30 cellular contexts compared by ENCODE assay signal in genomic region chr4:182126096-182126495, GRCh38.
A peak's percentile ranks its signal among the peaks of the same experiment; 100 is the strongest.
DNase-seq lines count a peak whose midpoint lies in the region; FAIRE-seq and TF ChIP-seq lines count a peak whose summit lies in the region.
"Had no signal": no experiment of that assay in that cellular context is flagged by ENCODE, and none has a peak within 500 bp of the region (broad histone marks: within the 10 kb centered on the region; RNA-seq: fewer than 3 reads in every experiment).

No MANE protein-coding gene starts in this region.

- H3K4me1 ChIP-seq in mammary epithelial cell (ENCODE audit: insufficient read depth, low read length) (peaks cover 35% of the 10 kb centered on the region), breast epithelium (no peaks in the 10 kb centered on the region), adipocyte (ENCODE audit: control insufficient read depth, insufficient read depth, low read length) (no peaks in the 10 kb centered on the region), uterus (no peaks in the 10 kb centered on the region)
- H3K4me1 ChIP-seq: colonic mucosa, esophagus muscularis mucosa, thyroid gland had no signal

- DNase-seq in mammary epithelial cell (peak; percentile 95), breast epithelium (ENCODE audit: low spot score in 2 of 2) (no peak), adipocyte (ENCODE audit: low read depth) (peak; percentile 20), fibroblast of mammary gland (ENCODE audit: low read depth) (peak; percentile 21), urothelium cell line (ENCODE audit: low spot score) (peak; percentile 48), kidney tubule cell (ENCODE audit: low spot score) (no peak), uterus (no peak)
- DNase-seq in activated effector memory CD4-positive, alpha-beta T cell treated with anti-CD3 and anti-CD28 coated beads, Interleukin-2, amount 50 U/mL, for 16 hours = no peak
- DNase-seq: activated CD4-positive, alpha-beta T cell treated with anti-CD3 and anti-CD28 coated beads, Interleukin-2, amount 10 ng/mL, durations not matched to agents 7 days and 5 days; activated CD8-positive, alpha-beta memory T cell treated with anti-CD3 and anti-CD28 coated beads, Interleukin-2, amount 10 ng/mL, durations not matched to agents 7 days and 5 days; activated naive CD4-positive, alpha-beta T cell; activated T-cell treated with anti-CD3 and anti-CD28 coated beads, Interleukin-2, amount 50 U/mL, for 48 hours; CD8-positive, alpha-beta T cell; colonic mucosa; DMS 273 treated with DMSO at 0.1 percent for 48 hours; effector memory CD8-positive, alpha-beta T cell; GDM1; Karpas-422; left ventricle myocardium superior; naive thymus-derived CD4-positive, alpha-beta T cell; NCI-H1694; occipital lobe; stimulated activated naive CD8-positive, alpha-beta T cell treated with anti-CD3 and anti-CD28 coated beads, Interleukin-15, amount 100 ng/mL, for 72 hours; T-helper 9 cell; thyroid gland; WERI-Rb-1 had no signal

- H3K27me3 ChIP-seq in mammary epithelial cell (ENCODE audit: insufficient read depth, low read length) = no peaks in the 10 kb centered on the region
- H3K27me3 ChIP-seq in breast epithelium = no peaks in the 10 kb centered on the region
- H3K27me3 ChIP-seq in adipocyte (replicated peaks; ENCODE audit: control insufficient read depth, insufficient read depth, low read length) = no peaks in the 10 kb centered on the region
- peaks cover 0 to 3% of the 10 kb centered on the region in 2 donors for H3K27me3 ChIP-seq in uterus
- H3K27me3 ChIP-seq: colonic mucosa, esophagus muscularis mucosa, thyroid gland had no signal

- in situ Hi-C loops in mammary epithelial cell (cut with MboI; ENCODE audit: low sequenced_read_pairs in 2 of 2) = loop anchor here in 1 of 2 donors (25.0 kb wide), 2 partner anchors 336 to 564 kb away; no protein-coding TSS in a partner anchor

- no peaks in the 10 kb centered on the region for H3K79me2 ChIP-seq in mammary epithelial cell (ENCODE audit: insufficient read depth, low read length)

- no peak for TF ChIP-seq CTCF in mammary epithelial cell (conservative IDR thresholded peaks at IDR 0.05 in 1 of 2, IDR thresholded peaks at IDR 0.05 in 1 of 2; ENCODE audit: extremely low read depth in 1 of 2, insufficient read depth in 1 of 2, low read depth in 1 of 2, low read length in 2 of 2)
- TF ChIP-seq CTCF in breast epithelium (IDR thresholded peaks at IDR 0.05) = no peak
- no peak for TF ChIP-seq CTCF in fibroblast of mammary gland (conservative IDR thresholded peaks at IDR 0.05; ENCODE audit: control insufficient read depth, insufficient read depth, low read depth, low read length)
- no peak for TF ChIP-seq CTCF in uterus (IDR thresholded peaks at IDR 0.05)

- H4K20me1 ChIP-seq in mammary epithelial cell (ENCODE audit: insufficient read depth, low read length) = no peaks in the 10 kb centered on the region

- H2AFZ ChIP-seq in mammary epithelial cell (ENCODE audit: low read depth, low read length) = peak overlapping the region; percentile 86

- peak overlapping the region; percentile 85 for H3K9ac ChIP-seq in mammary epithelial cell (ENCODE audit: insufficient read depth, low read length)
- H3K9ac ChIP-seq in adipocyte (ENCODE audit: low read length) = no peak overlapping the region

- BruUV-seq in mammary epithelial cell (replicated peaks; lab: Mats Ljungman, UMichigan) = TSS peak; percentile 81

- CTCF ChIA-PET in mammary epithelial cell (lab: Charles Lee; ENCODE audit: low non-redundant PET) = no interaction called here

- TF ChIP-seq POLR2A in breast epithelium (IDR thresholded peaks at IDR 0.05) = no peak
- TF ChIP-seq POLR2A in uterus (IDR thresholded peaks at IDR 0.05) = no peak

- FAIRE-seq in urothelium cell line (lab: Jason Lieb, UNC) = no peak
- FAIRE-seq: A204.1, islet of Langerhans had no signal

- H3K4me2 ChIP-seq in mammary epithelial cell (ENCODE audit: insufficient read depth, low read depth, low read length) = peak overlapping the region; percentile 83

- 0% methylated on average over 5 of the region's 5 CpGs for whole genome bisulfite sequencing in mammary epithelial cell (ENCODE audit: low coverage, missing lambda C conversion rate)

- dilution Hi-C loops in mammary epithelial cell (cut with HindIII; ENCODE audit: low sequenced_read_pairs) = no loop called here

- peaks cover 9% of the 10 kb centered on the region for H3K9me3 ChIP-seq in mammary epithelial cell (replicated peaks; ENCODE audit: insufficient read depth, low read length)
- peaks cover 0 to 18% of the 10 kb centered on the region in 2 donors for H3K9me3 ChIP-seq in breast epithelium
- H3K9me3 ChIP-seq in adipocyte (ENCODE audit: control insufficient read depth, low read length) = peaks cover 9% of the 10 kb centered on the region
- H3K9me3 ChIP-seq in uterus = no peaks in the 10 kb centered on the region
- H3K9me3 ChIP-seq: colonic mucosa, thyroid gland had no signal

- peak overlapping the region; percentile 100 for H3K27ac ChIP-seq in mammary epithelial cell (ENCODE audit: insufficient read depth, low read depth, low read length)
- no peak overlapping the region for H3K27ac ChIP-seq in breast epithelium
- H3K27ac ChIP-seq in uterus = no peak overlapping the region
- H3K27ac ChIP-seq: colonic mucosa, esophagus muscularis mucosa, thyroid gland, WERI-Rb-1 had no signal

- no peaks in the 10 kb centered on the region for H3K36me3 ChIP-seq in mammary epithelial cell (ENCODE audit: insufficient read depth, low read length)
- no peaks in the 10 kb centered on the region for H3K36me3 ChIP-seq in breast epithelium
- no peaks in the 10 kb centered on the region for H3K36me3 ChIP-seq in adipocyte (ENCODE audit: control insufficient read depth, insufficient read depth, low read length, severe bottlenecking)
- no peaks in the 10 kb centered on the region for H3K36me3 ChIP-seq in uterus
- H3K36me3 ChIP-seq: colonic mucosa, esophagus muscularis mucosa, thyroid gland, WERI-Rb-1 had no signal

- intact Hi-C loops in mammary epithelial cell (cut with micrococcal nuclease) (loop anchor here (5.0 to 10.0 kb wide), 3 partner anchors 121 to 799 kb away; no protein-coding TSS in a partner anchor), breast epithelium (cut with DNase I; ENCODE audit: low total_unique reads) (no loop called here), uterus (cut with DNase I; ENCODE audit: low total_unique reads) (no loop called here)

- H3K4me3 ChIP-seq in mammary epithelial cell (replicated peaks in 1 of 3; ENCODE audit: insufficient read depth in 1 of 3, low read depth in 2 of 3, low read length in 3 of 3) (peak overlapping the region; percentile 0 to 34 (median 30)), breast epithelium (no peak overlapping the region), adipocyte (ENCODE audit: low read length) (no peak overlapping the region), fibroblast of mammary gland (ENCODE audit: control insufficient read depth, low read depth, low read length) (no peak overlapping the region), uterus (no peak overlapping the region)
- H3K4me3 ChIP-seq: colonic mucosa, esophagus muscularis mucosa, skin epidermis, thyroid gland had no signal

Comparison
In these comparisons a context has a peak if more than half of its experiments do, and no peak if none do; other contexts are left out.
1. DNase-seq: peak in mammary epithelial cell (single experiment), adipocyte (single experiment), fibroblast of mammary gland (single experiment) and urothelium cell line (single experiment); none in breast epithelium (0 of 2), kidney tubule cell (single experiment), uterus (0 of 2) and activated effector memory CD4-positive, alpha-beta T cell treated with anti-CD3 and anti-CD28 coated beads, Interleukin-2, amount 50 U/mL, for 16 hours (single experiment).
2. H3K4me3 ChIP-seq: peak in mammary epithelial cell (3 of 3); none in breast epithelium (0 of 3), adipocyte (single experiment), fibroblast of mammary gland (single experiment) and uterus (0 of 2).